Comparison of ENCODE assay signal across 22 cellular contexts in genomic region chr7:108286290-108286904, GRCh38.
"Had no signal": no experiment of that assay in that cellular context is flagged by ENCODE, and none has a peak within 500 bp of the region (broad histone marks: within the 10 kb centered on the region; RNA-seq: fewer than 3 reads in every experiment).

No MANE protein-coding gene starts in this region.

- H3K4me1 ChIP-seq: heart left ventricle, sigmoid colon, testis, uterus had no signal

- H3K27me3 ChIP-seq: body of pancreas, cardiac muscle cell, sigmoid colon, testis, uterus had no signal

- H3K9me3 ChIP-seq: body of pancreas, heart left ventricle, sigmoid colon, testis, uterus had no signal

- DNase-seq: activated CD4-positive, alpha-beta memory T cell treated with anti-CD3 and anti-CD28 coated beads for 36 hours; activated CD4-positive, alpha-beta T cell treated with anti-CD3 and anti-CD28 coated beads for 4 hours; activated CD4-positive, CD25-positive, alpha-beta regulatory T cell; activated naive CD4-positive, alpha-beta T cell treated with anti-CD3 and anti-CD28 coated beads for 36 hours; activated naive CD8-positive, alpha-beta T cell treated with anti-CD3 and anti-CD28 coated beads, Interleukin-2, amount 50 U/mL, for 24 hours; activated T-cell treated with anti-CD3 and anti-CD28 coated beads, Interleukin-2, amount 50 U/mL, for 48 hours; body of pancreas; cortex of kidney; endodermal cell; heart left ventricle; left cardiac atrium; midbrain; natural killer cell; retina; sigmoid colon; stimulated activated CD4-positive, alpha-beta T cell treated with anti-CD3 and anti-CD28 coated beads, Interleukin-2, amount 100 ng/mL, for 48 hours; stimulated activated CD8-positive, alpha-beta memory T cell treated with anti-CD3 and anti-CD28 coated beads, Interleukin-4, amount 100 ng/mL, for 48 hours; stimulated activated naive B cell treated with anti-CD40 and anti-IgM and Interleukin-4, amounts not matched to agents 10 μg/mL and 1 μg/mL and 100 μg/mL, for 72 hours; testis; trophoblast cell; uterus had no signal

- H3K36me3 ChIP-seq: cardiac muscle cell, heart left ventricle, sigmoid colon, uterus had no signal

- H3K4me3 ChIP-seq: body of pancreas, cardiac muscle cell, heart left ventricle, sigmoid colon, testis, uterus had no signal

- H3K27ac ChIP-seq: body of pancreas, cardiac muscle cell, heart left ventricle, sigmoid colon, testis, uterus had no signal
